18 cellular contexts compared by ENCODE assay signal in genomic region chr10:21849624-21850023, GRCh38.
"Had no signal": no experiment of that assay in that cellular context is flagged by ENCODE, and none has a peak within 500 bp of the region (broad histone marks: within the 10 kb centered on the region; RNA-seq: fewer than 3 reads in every experiment).

No MANE protein-coding gene starts in this region.

- H3K4me1 Mint-ChIP-seq: activated naive CD4-positive, alpha-beta T cell treated with anti-CD3 and anti-CD28 coated beads, Interleukin-2, amount 50 U/mL, for 24 hours had no signal

- H3K27me3 Mint-ChIP-seq: activated CD4-positive, alpha-beta memory T cell treated with anti-CD3 and anti-CD28 coated beads for 36 hours; activated naive CD4-positive, alpha-beta T cell treated with anti-CD3 and anti-CD28 coated beads, Interleukin-2, amount 50 U/mL, for 24 hours; natural killer cell treated with Interleukin-12 subunit alpha and Interleukin-12 subunit beta and Interleukin-15 and Interleukin-18, amount 100 ng/mL, for 72 hours had no signal

- H3K4me3 Mint-ChIP-seq: activated CD4-positive, alpha-beta memory T cell treated with anti-CD3 and anti-CD28 coated beads for 36 hours; activated naive CD4-positive, alpha-beta T cell treated with anti-CD3 and anti-CD28 coated beads, Interleukin-2, amount 50 U/mL, for 24 hours; natural killer cell treated with Interleukin-12 subunit alpha and Interleukin-12 subunit beta and Interleukin-15 and Interleukin-18, amount 100 ng/mL, for 72 hours had no signal

- H3K4me1 ChIP-seq: lower lobe of right lung, prostate gland, testis, vagina had no signal

- H3K27me3 ChIP-seq: neutrophil, ovary, testis, vagina had no signal

- H3K9me3 ChIP-seq: ovary, prostate gland, testis had no signal

- H3K27ac ChIP-seq: coronary artery, lower lobe of right lung, neutrophil, ovary, prostate gland, testis, vagina had no signal

- DNase-seq: activated CD4-positive, alpha-beta memory T cell treated with anti-CD3 and anti-CD28 coated beads for 36 hours; activated CD4-positive, alpha-beta T cell treated with anti-CD3 and anti-CD28 coated beads for 48 hours; activated gamma-delta T cell treated with Interleukin-2 at 50 U/mL for 16 hours; aorta; foreskin melanocyte; kidney; lower lobe of right lung; midbrain; ovary; stimulated activated CD4-positive, alpha-beta T cell treated with anti-CD3 and anti-CD28 coated beads, Interleukin-4, amount 100 ng/mL, for 1 hour; testis; trophoblast cell had no signal

- H3K36me3 ChIP-seq: lower lobe of right lung, neutrophil, ovary, prostate gland had no signal

- H3K9me3 Mint-ChIP-seq: activated naive CD4-positive, alpha-beta T cell treated with anti-CD3 and anti-CD28 coated beads, Interleukin-2, amount 50 U/mL, for 24 hours had no signal

- H3K27ac Mint-ChIP-seq: activated CD4-positive, alpha-beta memory T cell treated with anti-CD3 and anti-CD28 coated beads for 36 hours; activated naive CD4-positive, alpha-beta T cell treated with anti-CD3 and anti-CD28 coated beads, Interleukin-2, amount 50 U/mL, for 24 hours; natural killer cell treated with Interleukin-12 subunit alpha and Interleukin-12 subunit beta and Interleukin-15 and Interleukin-18, amount 100 ng/mL, for 72 hours had no signal

- H3K4me3 ChIP-seq: coronary artery, lower lobe of right lung, ovary, prostate gland, testis, vagina had no signal
